Comparison of ENCODE assay signal across 8 cellular contexts in genomic region chr6:2999005-2999620, GRCh38. TPM values are rescaled to one million over a fixed set of nuclear protein-coding genes. Genes with fewer than 3 reads are reported as not detected.
DNase-seq lines count a peak whose midpoint lies in the region; ATAC-seq and TF ChIP-seq lines count a peak whose summit lies in the region.

No MANE protein-coding gene starts in this region.

- H4K20me1 ChIP-seq in neural cell (ENCODE audit: insufficient read depth): no peaks in the 10 kb centered on the region

- H3K36me3 Mint-ChIP-seq in T-helper 2 cell treated with Interferon-gamma antibody and Interleukin-4, amounts not matched to agents 5 μg/mL and 100 μg/mL, for 36 hours (ENCODE audit: low read depth): peaks cover 6% of the 10 kb centered on the region

- no peaks in the 10 kb centered on the region for H3K27me3 Mint-ChIP-seq in T-helper 2 cell treated with Interferon-gamma antibody and Interleukin-4, amounts not matched to agents 5 μg/mL and 100 μg/mL, for 36 hours (ENCODE audit: low read depth)

- no peaks in the 10 kb centered on the region for H3F3A ChIP-seq in neural cell (ENCODE audit: insufficient read depth, low read length, poor library complexity, severe bottlenecking)

- H3K4me3 Mint-ChIP-seq in T-helper 2 cell treated with Interferon-gamma antibody and Interleukin-4, amounts not matched to agents 5 μg/mL and 100 μg/mL, for 36 hours: peak overlapping the region; percentile 92

- H3K9me3 ChIP-seq in neural cell (ENCODE audit: low read length): no peaks in the 10 kb centered on the region

- peak overlapping the region; percentile 91 for H3K27ac Mint-ChIP-seq in T-helper 2 cell treated with Interferon-gamma antibody and Interleukin-4, amounts not matched to agents 5 μg/mL and 100 μg/mL, for 36 hours

- H2AFZ ChIP-seq in neural cell (ENCODE audit: low read depth, low read length): peak overlapping the region; percentile 73

- peak overlapping the region; percentile 97 for H3K4me3 ChIP-seq in neural cell (ENCODE audit: low read length)

- no peaks in the 10 kb centered on the region for H3K79me2 ChIP-seq in neural cell (replicated peaks; ENCODE audit: insufficient read depth, low read length)

- TF ChIP-seq RAD21 in neural cell (conservative IDR thresholded peaks at IDR 0.05): no peak

- H3K9me2 ChIP-seq in neural cell (ENCODE audit: insufficient read depth, low read length): no peaks in the 10 kb centered on the region

- H3K9me3 Mint-ChIP-seq in T-helper 2 cell treated with Interferon-gamma antibody and Interleukin-4, amounts not matched to agents 5 μg/mL and 100 μg/mL, for 36 hours: no peaks in the 10 kb centered on the region

- in situ Hi-C loops in GM13977 (cut with MboI; ENCODE audit: low pct_unique_long_range_greater_than_20kb, low sequenced_read_pairs, unreplicated experiment): no loop called here

- peaks cover 29% of the 10 kb centered on the region for H3K4me1 Mint-ChIP-seq in T-helper 2 cell treated with Interferon-gamma antibody and Interleukin-4, amounts not matched to agents 5 μg/mL and 100 μg/mL, for 36 hours (ENCODE audit: low read depth)

- H3K27me3 ChIP-seq in neural cell (ENCODE audit: insufficient read depth, low read depth, low read length): no peaks in the 10 kb centered on the region

- peak overlapping the region; percentile 70 for H3K27ac ChIP-seq in neural cell (ENCODE audit: low read length)

- peak overlapping the region; percentile 73 for H3K9ac ChIP-seq in neural cell (ENCODE audit: low read length)

- no peaks in the 10 kb centered on the region for H3K36me3 ChIP-seq in neural cell (ENCODE audit: insufficient read depth, low read length)

- ATAC-seq in GM18867 (IDR thresholded peaks at IDR 0.05; ENCODE audit: unreplicated experiment) (peak; percentile 20), HG03442 (IDR thresholded peaks at IDR 0.05; ENCODE audit: unreplicated experiment) (peak; percentile 12), esophagus mucosa (peak; percentile 44)

- DNase-seq in AML-193 (lab: John Stamatoyannopoulos, UW): peak; percentile 71 to 78
- DNase-seq in T-helper 2 cell treated with Interferon-gamma antibody and Interleukin-4, amounts not matched to agents 5 μg/mL and 100 μg/mL, for 36 hours (ENCODE audit: low spot score): peak; percentile 81
- DNase-seq in GM13977 (ENCODE audit: low spot score): no peak
- DNase-seq in cortex of kidney (lab: John Stamatoyannopoulos, UW): no peak

- H3K4me2 ChIP-seq in neural cell (ENCODE audit: low read length): peak overlapping the region; percentile 88

- TF ChIP-seq EP300 in neural cell (conservative IDR thresholded peaks at IDR 0.05; ENCODE audit: poor library complexity, severe bottlenecking): peak; percentile 18

- TF ChIP-seq CTCF in neural cell (IDR thresholded peaks at IDR 0.05; ENCODE audit: poor library complexity, severe bottlenecking) (no peak), GM13977 (IDR thresholded peaks at IDR 0.05; ENCODE audit: extremely low read depth, insufficient read depth, missing control alignments) (no peak)

TF ChIP-seq in neural cell, 6 proteins besides CTCF, POLR2A, EP300 and RAD21:
- peak; percentile 42 for TF ChIP-seq POLR2AphosphoS5 (IDR thresholded peaks at IDR 0.05)
- peak; percentile 41 for TF ChIP-seq REST (IDR thresholded peaks at IDR 0.05; ENCODE audit: borderline replicate concordance)
- no peak for TF ChIP-seq MXI1 (conservative IDR thresholded peaks at IDR 0.05; ENCODE audit: poor library complexity, severe bottlenecking)
- TF ChIP-seq TAF1 (IDR thresholded peaks at IDR 0.05; ENCODE audit: low read depth): peak; percentile 19
- no peak for TF ChIP-seq EZH2 (IDR thresholded peaks at IDR 0.05; ENCODE audit: borderline replicate concordance, insufficient read depth, low read length, poor library complexity, severe bottlenecking)
- TF ChIP-seq SMC3 (conservative IDR thresholded peaks at IDR 0.05; ENCODE audit: poor library complexity): no peak

RNA-seq across cellular contexts. Expression of gene NQO2, which starts 0.6 kb away (rescaled TPM):
- total RNA-seq in esophagus mucosa: 31.6 TPM
- polyA plus RNA-seq in neural cell: 33.2 and 47.7 TPM in 2 replicates
- 16.1 and 18.3 TPM in 2 replicates for polyA minus RNA-seq in neural cell

RNA-seq across cellular contexts. Expression of gene SERPINB6, which starts 27.7 kb away (rescaled TPM):
- total RNA-seq in esophagus mucosa: 78.8 TPM
- 1.9 and 2.3 TPM in 2 replicates for polyA plus RNA-seq in neural cell
- polyA minus RNA-seq in neural cell: 2.0 and 3.2 TPM in 2 replicates

Comparison
In these comparisons a context has a peak if more than half of its experiments do, and no peak if none do; other contexts are left out.
1. DNase-seq: peak in AML-193 (2 of 2) and T-helper 2 cell treated with Interferon-gamma antibody and Interleukin-4, amounts not matched to agents 5 μg/mL and 100 μg/mL, for 36 hours (single experiment); none in GM13977 (single experiment) and cortex of kidney (single experiment).
2. Peak in every context shown above with its lines, with median percentiles within 50 percentile points of each other: ATAC-seq.